Comparison of ENCODE assay signal across 11 cellular contexts in the genomic region with DNA sequence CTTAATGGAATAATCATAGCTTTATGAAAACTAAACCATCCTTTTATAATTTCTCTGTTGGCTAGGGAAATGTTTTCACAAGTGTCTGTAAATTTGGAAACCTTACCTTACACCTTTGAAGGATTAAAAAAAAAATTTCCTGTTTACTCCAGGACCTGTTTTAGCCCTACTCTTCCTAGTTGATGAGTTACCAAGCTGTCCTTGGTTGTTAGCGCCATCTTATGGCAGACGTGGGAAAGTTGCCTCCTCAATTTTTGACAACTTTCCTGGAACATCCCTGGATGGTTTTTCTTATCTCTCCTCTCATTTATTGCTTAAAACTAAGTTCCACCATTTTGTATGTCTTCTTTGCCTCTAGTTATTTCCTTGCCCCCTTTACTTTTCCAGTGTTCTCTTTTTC. TPM values are rescaled to one million over a fixed set of nuclear protein-coding genes. Genes with fewer than 3 reads are reported as not detected.
A peak's percentile ranks its signal among the peaks of the same experiment; 100 is the strongest.
DNase-seq lines count a peak whose midpoint lies in the region; ATAC-seq, FAIRE-seq and TF ChIP-seq lines count a peak whose summit lies in the region.
"Had no signal": no experiment of that assay in that cellular context is flagged by ENCODE, and none has a peak within 500 bp of the region (broad histone marks: within the 10 kb centered on the region; RNA-seq: fewer than 3 reads in every experiment).

No MANE protein-coding gene starts in this region.

- H3K4me3 ChIP-seq in GM12864 (ENCODE audit: low read depth, low read length) (no peak overlapping the region), Panc1 (ENCODE audit: low read depth in 2 of 2, low read length in 2 of 2) (no peak overlapping the region), fibroblast of villous mesenchyme (ENCODE audit: low read depth, low read length) (no peak overlapping the region)

- intact Hi-C loops in Panc1 (cut with micrococcal nuclease; ENCODE audit: unreplicated experiment): no loop called here

- in situ Hi-C loops in Panc1 (cut with HindIII; ENCODE audit: low pct_unique_long_range_greater_than_20kb, low sequenced_read_pairs): no loop called here

- ATAC-seq in Panc1 (no peak), HG03280 (IDR thresholded peaks at IDR 0.05; ENCODE audit: unreplicated experiment) (no peak), GM21528 (IDR thresholded peaks at IDR 0.05; ENCODE audit: low FRiP score, unreplicated experiment) (no peak), GM19467 (IDR thresholded peaks at IDR 0.05; ENCODE audit: unreplicated experiment) (no peak)

- no peak for FAIRE-seq in frontal cortex (lab: Jason Lieb, UNC)

- H3K9me3 ChIP-seq in Panc1 (ENCODE audit: control insufficient read depth, insufficient read depth, low read depth, low read length): peaks cover 15% of the 10 kb centered on the region; the same call in 1 of the 2 replicates

- no peaks in the 10 kb centered on the region for H3K36me3 ChIP-seq in Panc1 (ENCODE audit: control insufficient read depth, insufficient read depth, low read length)

- no peaks in the 10 kb centered on the region; the same call in 1 of the 2 replicates for H3K4me1 ChIP-seq in Panc1 (ENCODE audit: control insufficient read depth, insufficient read depth, low read length)

- CTCF ChIA-PET in Panc1 (lab: Charles Lee): no interaction called here

- TF ChIP-seq CTCF in 22Rv1 (IDR thresholded peaks at IDR 0.05) (peak; percentile 46), GM12864 (IDR thresholded peaks at IDR 0.05; ENCODE audit: low read depth, low read length, missing control alignments) (peak; percentile 50), Panc1 (IDR thresholded peaks at IDR 0.05) (peak; percentile 39; the same call in 1 of the 2 replicates), fibroblast of villous mesenchyme (IDR thresholded peaks at IDR 0.05; ENCODE audit: insufficient read depth, low read depth, low read length) (peak; percentile 36)

- DNase-seq in GM12864 (ENCODE audit: low read depth) (no peak), Panc1 (ENCODE audit: low read depth, low spot score) (no peak), fibroblast of villous mesenchyme (ENCODE audit: low read depth) (no peak), frontal cortex (ENCODE audit: low spot score in 2 of 2) (no peak)
- DNase-seq: activated naive CD8-positive, alpha-beta T cell treated with anti-CD3 and anti-CD28 coated beads, Interleukin-2, amount 10 ng/mL, durations not matched to agents 7 days and 5 days; Calu3; NCI-H2227 treated with DMSO at 0.1 percent for 48 hours had no signal

- H3K27me3 ChIP-seq in Panc1 (ENCODE audit: control insufficient read depth, insufficient read depth, low read length): no peaks in the 10 kb centered on the region

- no peak overlapping the region for H3K27ac ChIP-seq in 22Rv1
- H3K27ac ChIP-seq in Panc1 (ENCODE audit: low read length): no peak overlapping the region

- no TSS peak for BruUV-seq in Panc1 (replicated peaks; lab: Mats Ljungman, UMichigan)

- POLR2A ChIA-PET in Panc1 (lab: Charles Lee): no interaction called here

RNA-seq across cellular contexts. Expression of a gene that starts 25.7 kb away (rescaled TPM):
- 10.8 TPM for total RNA-seq in Panc1 (2021; ENCODE audit: unreplicated experiment)
- 5.0 TPM for polyA plus RNA-seq in Panc1 (2012; ENCODE audit: insufficient read length)
- total RNA-seq in fibroblast of villous mesenchyme: 9.0 and 16.4 TPM in 2 replicates
- 48.5 TPM for total RNA-seq in frontal cortex
